In genomic region chr1:35278886-35279554, GRCh38 we compare ENCODE assay signal across 1 cellular context.
TF ChIP-seq lines count a peak whose summit lies in the region.

No MANE protein-coding gene starts in this region.

TF ChIP-seq in K562, 482 proteins besides CTCF, POLR2A, EP300 and RAD21 (continued from another document):
- TF ChIP-seq, protein P1, sequence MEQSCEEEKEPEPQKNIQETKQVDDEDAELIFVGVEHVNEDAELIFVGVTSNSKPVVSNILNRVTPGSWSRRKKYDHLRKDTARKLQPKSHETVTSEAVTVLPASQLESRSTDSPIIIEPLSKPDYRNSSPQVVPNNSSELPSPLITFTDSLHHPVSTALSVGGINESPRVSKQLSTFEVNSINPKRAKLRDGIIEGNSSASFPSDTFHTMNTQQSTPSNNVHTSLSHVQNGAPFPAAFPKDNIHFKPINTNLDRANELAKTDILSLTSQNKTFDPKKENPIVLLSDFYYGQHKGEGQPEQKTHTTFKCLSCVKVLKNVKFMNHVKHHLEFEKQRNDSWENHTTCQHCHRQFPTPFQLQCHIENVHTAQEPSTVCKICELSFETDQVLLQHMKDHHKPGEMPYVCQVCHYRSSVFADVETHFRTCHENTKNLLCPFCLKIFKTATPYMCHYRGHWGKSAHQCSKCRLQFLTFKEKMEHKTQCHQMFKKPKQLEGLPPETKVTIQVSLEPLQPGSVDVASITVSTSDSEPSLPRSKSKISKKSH (CRISPR knock-in tag; IDR thresholded peaks at IDR 0.05), result no peak
- TF ChIP-seq ZBTB8A (IDR thresholded peaks at IDR 0.05; ENCODE audit: partially characterized antibody) (no peak), TAF15 (IDR thresholded peaks at IDR 0.05; ENCODE audit: low read depth, low read length) (no peak), U2AF2 (optimal IDR thresholded peaks at IDR 0.05; ENCODE audit: low read depth, low read length) (no peak), HNRNPK (IDR thresholded peaks at IDR 0.05; ENCODE audit: low read depth, low read length, poor library complexity, severe bottlenecking) (no peak), JUND (IDR thresholded peaks at IDR 0.05; ENCODE audit: borderline replicate concordance, low read depth, low read length) (peak; percentile 100), JUND (tag; IDR thresholded peaks at IDR 0.05; ENCODE audit: borderline replicate concordance, low read depth, low read length) (peak; percentile 100), ZFP1 (CRISPR knock-in tag; IDR thresholded peaks at IDR 0.05) (no peak), IRF2 (CRISPR knock-in tag; IDR thresholded peaks at IDR 0.05) (no peak), YY1 (IDR thresholded peaks at IDR 0.05; ENCODE audit: borderline replicate concordance in 1 of 3, control insufficient read depth in 1 of 3, extremely low read depth in 1 of 3, insufficient read depth in 3 of 3, insufficient read length in 1 of 3, insufficient replicate concordance in 2 of 3, low read depth in 1 of 3, low read length in 2 of 3) (peak in 1 of 3 experiments; percentile 41), NR2F6 (CRISPR knock-in tag; IDR thresholded peaks at IDR 0.05) (no peak), ZNF134 (CRISPR knock-in tag; conservative IDR thresholded peaks at IDR 0.05) (no peak), NFXL1 (CRISPR knock-in tag; IDR thresholded peaks at IDR 0.05) (0 out of 2 replicates have a peak, but pooled peaks have one; percentile 64), MEIS2 (IDR thresholded peaks at IDR 0.05; ENCODE audit: partially characterized antibody) (peak; percentile 100), MLLT1 (IDR thresholded peaks at IDR 0.05) (no peak), NKRF (IDR thresholded peaks at IDR 0.05; ENCODE audit: borderline replicate concordance) (no peak), CHCHD3 (CRISPR knock-in tag; IDR thresholded peaks at IDR 0.05) (no peak), SAP30 (IDR thresholded peaks at IDR 0.05; ENCODE audit: borderline replicate concordance, insufficient read depth, low read depth, low read length, poor library complexity, severe bottlenecking) (no peak), CREB1 (IDR thresholded peaks at IDR 0.05) (peak; percentile 34; the same call in 1 of the 2 replicates), CREB1 (CRISPR knock-in tag; IDR thresholded peaks at IDR 0.05) (no peak), SUPT5H (IDR thresholded peaks at IDR 0.05) (no peak), TAF9B (IDR thresholded peaks at IDR 0.05; ENCODE audit: partially characterized antibody) (peak; percentile 68), MTA1 (IDR thresholded peaks at IDR 0.05; ENCODE audit: borderline replicate concordance) (peak; percentile 75)
- TF ChIP-seq, protein P2, sequence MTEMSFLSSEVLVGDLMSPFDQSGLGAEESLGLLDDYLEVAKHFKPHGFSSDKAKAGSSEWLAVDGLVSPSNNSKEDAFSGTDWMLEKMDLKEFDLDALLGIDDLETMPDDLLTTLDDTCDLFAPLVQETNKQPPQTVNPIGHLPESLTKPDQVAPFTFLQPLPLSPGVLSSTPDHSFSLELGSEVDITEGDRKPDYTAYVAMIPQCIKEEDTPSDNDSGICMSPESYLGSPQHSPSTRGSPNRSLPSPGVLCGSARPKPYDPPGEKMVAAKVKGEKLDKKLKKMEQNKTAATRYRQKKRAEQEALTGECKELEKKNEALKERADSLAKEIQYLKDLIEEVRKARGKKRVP (CRISPR knock-in tag; IDR thresholded peaks at IDR 0.05), result peak; percentile 64
- TF ChIP-seq, protein P3, sequence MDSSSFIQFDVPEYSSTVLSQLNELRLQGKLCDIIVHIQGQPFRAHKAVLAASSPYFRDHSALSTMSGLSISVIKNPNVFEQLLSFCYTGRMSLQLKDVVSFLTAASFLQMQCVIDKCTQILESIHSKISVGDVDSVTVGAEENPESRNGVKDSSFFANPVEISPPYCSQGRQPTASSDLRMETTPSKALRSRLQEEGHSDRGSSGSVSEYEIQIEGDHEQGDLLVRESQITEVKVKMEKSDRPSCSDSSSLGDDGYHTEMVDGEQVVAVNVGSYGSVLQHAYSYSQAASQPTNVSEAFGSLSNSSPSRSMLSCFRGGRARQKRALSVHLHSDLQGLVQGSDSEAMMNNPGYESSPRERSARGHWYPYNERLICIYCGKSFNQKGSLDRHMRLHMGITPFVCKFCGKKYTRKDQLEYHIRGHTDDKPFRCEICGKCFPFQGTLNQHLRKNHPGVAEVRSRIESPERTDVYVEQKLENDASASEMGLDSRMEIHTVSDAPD (CRISPR knock-in tag; IDR thresholded peaks at IDR 0.05), result no peak
- TF ChIP-seq, protein P4, sequence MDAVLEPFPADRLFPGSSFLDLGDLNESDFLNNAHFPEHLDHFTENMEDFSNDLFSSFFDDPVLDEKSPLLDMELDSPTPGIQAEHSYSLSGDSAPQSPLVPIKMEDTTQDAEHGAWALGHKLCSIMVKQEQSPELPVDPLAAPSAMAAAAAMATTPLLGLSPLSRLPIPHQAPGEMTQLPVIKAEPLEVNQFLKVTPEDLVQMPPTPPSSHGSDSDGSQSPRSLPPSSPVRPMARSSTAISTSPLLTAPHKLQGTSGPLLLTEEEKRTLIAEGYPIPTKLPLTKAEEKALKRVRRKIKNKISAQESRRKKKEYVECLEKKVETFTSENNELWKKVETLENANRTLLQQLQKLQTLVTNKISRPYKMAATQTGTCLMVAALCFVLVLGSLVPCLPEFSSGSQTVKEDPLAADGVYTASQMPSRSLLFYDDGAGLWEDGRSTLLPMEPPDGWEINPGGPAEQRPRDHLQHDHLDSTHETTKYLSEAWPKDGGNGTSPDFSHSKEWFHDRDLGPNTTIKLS (IDR thresholded peaks at IDR 0.05; ENCODE audit: borderline replicate concordance, low read depth), result peak; percentile 95; the same call in 1 of the 2 replicates
